16 cellular contexts compared by ENCODE assay signal in genomic region chr18:9859232-9859631, GRCh38. TPM values are rescaled to one million over a fixed set of nuclear protein-coding genes. Genes with fewer than 3 reads are reported as not detected.
A peak's percentile ranks its signal among the peaks of the same experiment; 100 is the strongest.
DNase-seq lines count a peak whose midpoint lies in the region; ATAC-seq, FAIRE-seq and TF ChIP-seq lines count a peak whose summit lies in the region.
"Had no signal": no experiment of that assay in that cellular context is flagged by ENCODE, and none has a peak within 500 bp of the region (broad histone marks: within the 10 kb centered on the region; RNA-seq: fewer than 3 reads in every experiment).

No MANE protein-coding gene starts in this region.

- no peaks in the 10 kb centered on the region for H3F3A ChIP-seq in GM23338 (replicated peaks; ENCODE audit: low read depth)

- peak overlapping the region; percentile 63; the same call in 1 of the 2 replicates for H4K8ac ChIP-seq in H1 (ENCODE audit: extremely low read depth, insufficient read depth, low read length)

- H3K27me3 ChIP-seq in GM23338 (ENCODE audit: insufficient read depth) (no peaks in the 10 kb centered on the region), H1 (replicated peaks in 1 of 4; ENCODE audit: control insufficient read depth in 3 of 4, extremely low read depth in 1 of 4, insufficient read depth in 3 of 4, low read length in 3 of 4) (no peaks in the 10 kb centered on the region)
- H3K27me3 ChIP-seq: BLaER1 treated with 17β-estradiol and CSF1 and Interleukin-3, amounts not matched to agents 10 nM and 100 nM had no signal

- H3K4me1 ChIP-seq in GM23338 (ENCODE audit: insufficient read depth), result no peaks in the 10 kb centered on the region
- peaks cover 0 to 6% (median 0%) of the 10 kb centered on the region in 4 experiments; a peak in 2 of 7 replicates for H3K4me1 ChIP-seq in H1 (replicated peaks in 1 of 4; ENCODE audit: control insufficient read depth in 3 of 4, insufficient read depth in 4 of 4, low read length in 3 of 4)

- H2BK12ac ChIP-seq in H1 (ENCODE audit: low read depth, low read length), result no peak overlapping the region

- DNase-seq in GM23338 (ENCODE audit: low spot score), result peak; percentile 54
- no peak for DNase-seq in H1 (ENCODE audit: low read depth in 1 of 2, low spot score in 2 of 2)
- DNase-seq in memory B cell (ENCODE audit: low spot score in 2 of 2), result no peak
- DNase-seq in globus pallidus (ENCODE audit: low spot score), result no peak
- no peak for DNase-seq in HuH-7 (ENCODE audit: low spot score)
- DNase-seq in activated CD4-positive, alpha-beta T cell treated with anti-CD3 and anti-CD28 coated beads for 48 hours, result no peak
- DNase-seq: Calu3; CD8-positive, alpha-beta T cell; DMS79 treated with DMSO at 0.1 percent for 48 hours; GF-D8; HCEC 1CT; IMR-90 had no signal

- H3K4ac ChIP-seq in H1 (replicated peaks; ENCODE audit: insufficient read length, low read depth, low read length), result no peak overlapping the region

- TF ChIP-seq RAD21 in H1 (IDR thresholded peaks at IDR 0.05 in 1 of 2, conservative IDR thresholded peaks at IDR 0.05 in 1 of 2; ENCODE audit: low read depth in 2 of 2, low read length in 2 of 2), result peak in 1 of 2 experiments; percentile 35; a peak in 1 of 4 replicates

- H4K5ac ChIP-seq in H1 (ENCODE audit: insufficient read length, low read depth, low read length), result no peak overlapping the region

- H3K4me1 Mint-ChIP-seq in GM23338 (peaks cover 2% of the 10 kb centered on the region; the same call in 1 of the 3 replicates), memory B cell (peaks cover 19% of the 10 kb centered on the region)

- H3K27ac Mint-ChIP-seq in GM23338 (no peak overlapping the region), memory B cell (peak overlapping the region; percentile 76)
- H3K27ac Mint-ChIP-seq: B cell; CD8-positive, alpha-beta T cell had no signal

- H2AFZ ChIP-seq in GM23338, result no peak overlapping the region
- H2AFZ ChIP-seq in H1 (ENCODE audit: low read length), result no peak overlapping the region

- no peak for FAIRE-seq in H1 (lab: Jason Lieb, UNC)
- FAIRE-seq: GM12878 had no signal

- no peak overlapping the region for H2BK20ac ChIP-seq in H1 (ENCODE audit: low read length)

- no peak overlapping the region for H3K4me3 Mint-ChIP-seq in GM23338
- no peak overlapping the region for H3K4me3 Mint-ChIP-seq in memory B cell
- H3K4me3 Mint-ChIP-seq: B cell; CD8-positive, alpha-beta T cell had no signal

- H3K4me3 ChIP-seq in GM23338 (no peak overlapping the region), H1 (ENCODE audit: extremely low read depth in 1 of 4, insufficient read depth in 2 of 4, low read depth in 3 of 4, low read length in 4 of 4) (no peak overlapping the region)
- H3K4me3 ChIP-seq: BLaER1 treated with 17β-estradiol and CSF1 and Interleukin-3, amounts not matched to agents 10 nM and 100 nM; GM12878 had no signal

- H3K9me3 ChIP-seq in H1 (ENCODE audit: insufficient read depth in 2 of 2, low read depth in 1 of 2, low read length in 1 of 2), result no peaks in the 10 kb centered on the region
- H3K9me3 ChIP-seq: BLaER1 treated with 17β-estradiol and CSF1 and Interleukin-3, amounts not matched to agents 10 nM and 100 nM had no signal

- H4K20me1 ChIP-seq in GM23338 (replicated peaks; ENCODE audit: insufficient read depth) (no peaks in the 10 kb centered on the region), H1 (replicated peaks in 1 of 2; ENCODE audit: control insufficient read depth in 1 of 2, insufficient read depth in 2 of 2, low read length in 2 of 2) (no peaks in the 10 kb centered on the region)
- H4K20me1 ChIP-seq: BLaER1 treated with 17β-estradiol and CSF1 and Interleukin-3, amounts not matched to agents 10 nM and 100 nM had no signal

- H2BK15ac ChIP-seq in H1 (ENCODE audit: low read length), result no peak overlapping the region

- H3K56ac ChIP-seq in H1 (replicated peaks; ENCODE audit: insufficient read length, low read depth, low read length), result no peak overlapping the region

- no peak overlapping the region for H4K91ac ChIP-seq in H1 (replicated peaks; ENCODE audit: insufficient read length, low read length)

- no peak overlapping the region for H3K23ac ChIP-seq in H1 (ENCODE audit: insufficient read length)

- ATAC-seq in GM23338, result peak; percentile 41
- no peak for ATAC-seq in memory B cell (ENCODE audit: low read depth)
- ATAC-seq: CD8-positive, alpha-beta T cell; GM12878 had no signal

- H3K23me2 ChIP-seq in H1 (ENCODE audit: low read depth, low read length), result no peaks in the 10 kb centered on the region; the same call in 1 of the 2 replicates

- H2BK120ac ChIP-seq in H1 (replicated peaks; ENCODE audit: low read depth, low read length), result no peak overlapping the region

- CTCF ChIA-PET in H1 (lab: Charles Lee; ENCODE audit: partially characterized antibody), result no interaction called here

- no peak overlapping the region for H3K18ac ChIP-seq in H1 (ENCODE audit: extremely low read depth, low read length)

- no peaks in the 10 kb centered on the region; the same call in 2 of the 3 replicates for H3K36me3 Mint-ChIP-seq in GM23338 (ENCODE audit: low read depth)
- peaks cover 27% of the 10 kb centered on the region for H3K36me3 Mint-ChIP-seq in memory B cell
- H3K36me3 Mint-ChIP-seq: CD8-positive, alpha-beta T cell had no signal

- H2BK5ac ChIP-seq in H1 (ENCODE audit: low read depth, low read length), result no peak overlapping the region

- H3K36me3 ChIP-seq in GM23338 (ENCODE audit: insufficient read depth), result no peaks in the 10 kb centered on the region
- no peaks in the 10 kb centered on the region; a peak in 1 of 8 replicates for H3K36me3 ChIP-seq in H1 (ENCODE audit: control insufficient read depth in 2 of 4, insufficient read depth in 4 of 4, low read length in 3 of 4)

- TF ChIP-seq CTCF in GM23338 (conservative IDR thresholded peaks at IDR 0.05; ENCODE audit: low read depth in 2 of 2) (peak; percentile 40 to 46; a peak in 3 of 4 replicates), H1 (IDR thresholded peaks at IDR 0.05; ENCODE audit: control extremely low read depth in 1 of 3, insufficient read depth in 1 of 3, low read depth in 1 of 3, low read length in 3 of 3) (peak in 2 of 3 experiments; percentile 34 to 42; a peak in 2 of 4 replicates)

- no peak overlapping the region for H3K9ac ChIP-seq in H1 (replicated peaks in 1 of 4; ENCODE audit: extremely low read depth in 1 of 4, low read depth in 3 of 4, low read length in 3 of 4)
- H3K9ac ChIP-seq: BLaER1 treated with 17β-estradiol and CSF1 and Interleukin-3, amounts not matched to agents 10 nM and 100 nM had no signal

- H3K79me2 ChIP-seq in GM23338 (replicated peaks; ENCODE audit: insufficient read depth), result no peaks in the 10 kb centered on the region
- no peaks in the 10 kb centered on the region for H3K79me2 ChIP-seq in H1 (ENCODE audit: control insufficient read depth in 1 of 2, insufficient read depth in 2 of 2, low read length in 2 of 2)

- H3K9me3 Mint-ChIP-seq in GM23338 (no peaks in the 10 kb centered on the region; the same call in 2 of the 3 replicates), memory B cell (no peaks in the 10 kb centered on the region)
- H3K9me3 Mint-ChIP-seq: CD8-positive, alpha-beta T cell had no signal

- H3K27ac ChIP-seq in GM23338 (ENCODE audit: low read depth) (no peak overlapping the region), H1 (ENCODE audit: low read depth, low read length) (no peak overlapping the region)
- H3K27ac ChIP-seq: BLaER1 treated with 17β-estradiol and CSF1 and Interleukin-3, amounts not matched to agents 10 nM and 100 nM; HL-60 had no signal

- TF ChIP-seq EP300 in H1 (IDR thresholded peaks at IDR 0.05; ENCODE audit: borderline replicate concordance in 1 of 2, low read depth in 2 of 2, low read length in 2 of 2), result no peak

- 90% methylated on average over 7 of the region's 7 CpGs; no CpG with 5 or more reads in 1 of the 2 experiments for WGBS in H1 (ENCODE audit: extremely low coverage in 1 of 2, insufficient coverage in 1 of 2, insufficient read length in 1 of 2, insufficient replicate concordance in 2 of 2, low coverage in 1 of 2, low lambda C conversion rate in 2 of 2, missing lambda C conversion rate in 1 of 2), 2 experiments

- no peaks in the 10 kb centered on the region for H3K79me1 ChIP-seq in H1 (ENCODE audit: low read depth, low read length)

- H3K27me3 Mint-ChIP-seq in GM23338 (ENCODE audit: insufficient read depth, low read depth, poor library complexity) (peaks cover 2% of the 10 kb centered on the region), memory B cell (no peaks in the 10 kb centered on the region)
- H3K27me3 Mint-ChIP-seq: B cell had no signal

- H3K9me2 ChIP-seq in GM23338 (ENCODE audit: insufficient read depth), result no peaks in the 10 kb centered on the region

- H3K4me2 ChIP-seq in GM23338 (no peak overlapping the region), H1 (ENCODE audit: insufficient read depth in 1 of 2, low read depth in 2 of 2, low read length in 2 of 2) (no peak overlapping the region)
- H3K4me2 ChIP-seq: BLaER1 treated with 17β-estradiol and CSF1 and Interleukin-3, amounts not matched to agents 10 nM and 100 nM had no signal

- H3K14ac ChIP-seq in H1 (ENCODE audit: insufficient read length), result no peak overlapping the region

- no peak overlapping the region for H2AK5ac ChIP-seq in H1 (ENCODE audit: low read depth, low read length)

- TF ChIP-seq POLR2A in H1 (IDR thresholded peaks at IDR 0.05; ENCODE audit: control extremely low read depth in 1 of 2, low read depth in 2 of 2, low read length in 2 of 2), result no peak

- POLR2A ChIA-PET in H1 (lab: Charles Lee; ENCODE audit: partially characterized antibody), result no interaction called here

RNA-seq across cellular contexts. Expression of gene TXNDC2, which starts 26.5 kb away (rescaled TPM):
- total RNA-seq in GM23338 (2014; rRNA removed; shearing (Covaris generic)), result not detected in 2 replicates
- polyA plus RNA-seq in GM23338 (2016; fragmentation: Nextera tagmentation; extraction: Ambion mirVana), result 0.16 TPM in 1 of 2 replicates, not detected in the other
- total RNA-seq in H1 (2021; fragmentation: NEBNext Ultra II Directional; extraction: Animal tissue kit (Norgen Biotek cat#: 25700)), result 0.09 TPM in 1 of 2 replicates, not detected in the other
- 0.11 TPM in 1 of 2 replicates, not detected in the other for polyA plus RNA-seq in H1 (2011; rRNA removed)
- 0.08 TPM for polyA plus RNA-seq in H1 (2011; cell fraction: cytosol; rRNA removed)
- not detected for polyA plus RNA-seq in H1 (2011; cell fraction: nucleus; rRNA removed)
- 0.20 TPM in 1 of 4 replicates, not detected in the others for polyA plus RNA-seq in H1 (2012, experiment 1 of 2)
- not detected for polyA plus RNA-seq in H1 (2012, experiment 2 of 2)
- 0.12 TPM for polyA plus RNA-seq in H1 (2013, experiment 1 of 2)
- polyA plus RNA-seq in H1 (2013, experiment 2 of 2), result 0.11 TPM
- 0.17 TPM in 1 of 2 replicates, not detected in the other for polyA minus RNA-seq in H1 (2011; rRNA and poly(A)+ RNA removed)
- not detected for polyA minus RNA-seq in H1 (2011; cell fraction: cytosol; rRNA and poly(A)+ RNA removed)
- polyA minus RNA-seq in H1 (2011; cell fraction: nucleus; rRNA and poly(A)+ RNA removed), result 0.20 TPM
- total RNA-seq: Calu3; CD8-positive, alpha-beta T cell had no signal
- polyA plus RNA-seq: IMR-90 had no signal

RNA-seq across cellular contexts. Expression of gene VAPA, which starts 54.6 kb away (rescaled TPM):
- 166 and 178 TPM in 2 replicates for total RNA-seq in GM23338 (2014; rRNA removed; shearing (Covaris generic))
- 158 and 162 TPM in 2 replicates for polyA plus RNA-seq in GM23338 (2016; fragmentation: Nextera tagmentation; extraction: Ambion mirVana)
- 128 and 130 TPM in 2 replicates for total RNA-seq in H1 (2021; fragmentation: NEBNext Ultra II Directional; extraction: Animal tissue kit (Norgen Biotek cat#: 25700))
- 44.4 and 79.7 TPM in 2 replicates for polyA plus RNA-seq in H1 (2011; rRNA removed)
- 115 TPM for polyA plus RNA-seq in H1 (2011; cell fraction: cytosol; rRNA removed)
- polyA plus RNA-seq in H1 (2011; cell fraction: nucleus; rRNA removed), result 58.2 TPM
- polyA plus RNA-seq in H1 (2012, experiment 1 of 2), result 84.4 to 121 TPM (median 101 TPM) in 4 replicates
- 35.1 TPM for polyA plus RNA-seq in H1 (2012, experiment 2 of 2)
- polyA plus RNA-seq in H1 (2013, experiment 1 of 2), result 86.3 TPM
- polyA plus RNA-seq in H1 (2013, experiment 2 of 2), result 89.4 TPM
- polyA minus RNA-seq in H1 (2011; rRNA and poly(A)+ RNA removed), result 63.8 and 88.5 TPM in 2 replicates
- polyA minus RNA-seq in H1 (2011; cell fraction: cytosol; rRNA and poly(A)+ RNA removed), result 77.8 TPM
- 59.6 TPM for polyA minus RNA-seq in H1 (2011; cell fraction: nucleus; rRNA and poly(A)+ RNA removed)
